Comparison of ENCODE assay signal across 26 cellular contexts in genomic region chr11:7584910-7585309, GRCh38.
"Had no signal": no experiment of that assay in that cellular context is flagged by ENCODE, and none has a peak within 500 bp of the region (broad histone marks: within the 10 kb centered on the region; RNA-seq: fewer than 3 reads in every experiment).

No MANE protein-coding gene starts in this region.

- H3K27me3 ChIP-seq: MG63, Peyer's patch had no signal

- H3K36me3 ChIP-seq: MG63, Peyer's patch, WERI-Rb-1 had no signal

- ATAC-seq: activated CD4-positive, alpha-beta T cell treated with anti-CD3 and anti-CD28 coated beads for 36 hours; activated T-helper 17 cell treated with anti-CD3 and anti-CD28 coated beads, Interleukin-2, amount 50 U/mL, for 72 hours; T-cell had no signal

- DNase-seq: activated CD4-positive, alpha-beta memory T cell treated with anti-CD3 and anti-CD28 coated beads, Interleukin-2, amount 10 ng/mL, durations not matched to agents 7 days and 5 days; activated CD4-positive, alpha-beta T cell treated with anti-CD3 and anti-CD28 coated beads for 36 hours; activated CD4-positive, alpha-beta T cell treated with anti-CD3 and anti-CD28 coated beads, Interleukin-2, amount 50 U/mL, for 1 hour; activated gamma-delta T cell; activated naive CD4-positive, alpha-beta T cell treated with anti-CD3 and anti-CD28 coated beads for 36 hours; activated T-cell treated with anti-CD3 and anti-CD28 coated beads for 4 hours; activated T-cell treated with anti-CD3 and anti-CD28 coated beads, Interleukin-2, amount 50 U/mL, for 48 hours; amygdala; MG63; MV-4-11; NCI-H1092 treated with DMSO at 0.1 percent for 48 hours; NCI-H1417 treated with DMSO at 0.1 percent for 48 hours; NCI-H1694; NCI-H2029; NCI-H2107; NCI-H2171 treated with DMSO at 0.1 percent for 48 hours; NCI-H510A treated with DMSO at 0.1 percent for 48 hours; NCI-H69; NK-92 treated with Interleukin-12 subunit alpha and Interleukin-12 subunit beta, amount 100 ng/mL, for 24 hours; Peyer's patch; SHP77 treated with DMSO at 0.1 percent for 48 hours; T-cell; T-helper 2 cell; WERI-Rb-1 had no signal

- H3K27ac ChIP-seq: KMS-11, WERI-Rb-1 had no signal

- H3K9me3 ChIP-seq: MG63, Peyer's patch had no signal

- H3K4me3 ChIP-seq: MG63, Peyer's patch had no signal
